ENCODE assay signal across 29 cellular contexts in the genomic region with DNA sequence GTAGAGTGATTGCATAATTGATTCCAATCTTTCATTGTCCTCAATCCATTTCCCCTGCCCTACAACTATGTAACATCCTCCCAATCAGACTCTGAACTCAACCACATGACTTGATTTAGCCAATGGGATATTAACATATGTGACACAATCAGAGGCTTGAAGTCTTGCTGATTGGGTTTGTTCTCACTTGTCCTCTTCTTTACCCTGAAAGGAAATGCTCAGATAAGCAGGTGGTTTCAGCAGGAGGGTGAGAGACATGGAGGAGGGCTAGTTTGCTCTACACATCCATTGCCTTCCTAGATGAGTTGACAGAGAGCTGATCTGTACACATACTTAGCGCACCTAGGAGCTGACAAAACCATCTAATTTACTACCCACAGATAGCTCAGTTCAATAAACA.
"Had no signal": no experiment of that assay in that cellular context is flagged by ENCODE, and none has a peak within 500 bp of the region (broad histone marks: within the 10 kb centered on the region; RNA-seq: fewer than 3 reads in every experiment).

No MANE protein-coding gene starts in this region.

- H3K4me3 ChIP-seq: adrenal gland, ascending aorta, breast epithelium, cardiac muscle cell, coronary artery, dorsolateral prefrontal cortex had no signal

- FAIRE-seq: frontal cortex had no signal

- H3K27ac ChIP-seq: adrenal gland, ascending aorta, breast epithelium, cardiac muscle cell, coronary artery, dorsolateral prefrontal cortex had no signal

- DNase-seq: activated CD4-positive, alpha-beta memory T cell treated with anti-CD3 and anti-CD28 coated beads for 36 hours; activated CD4-positive, alpha-beta T cell treated with anti-CD3 and anti-CD28 coated beads for 36 hours; activated CD4-positive, alpha-beta T cell treated with anti-CD3 and anti-CD28 coated beads, Interleukin-2, amount 10 ng/mL, durations not matched to agents 24 days and 14 days; activated CD4-positive, CD25-positive, alpha-beta regulatory T cell; activated CD4-positive, CD25-positive, alpha-beta regulatory T cell treated with anti-CD3 and anti-CD28 coated beads, Interleukin-2, amount 50 U/mL, for 72 hours; activated CD8-positive, alpha-beta memory T cell treated with anti-CD3 and anti-CD28 coated beads, Interleukin-2, amount 10 ng/mL, durations not matched to agents 7 days and 5 days; activated CD8-positive, alpha-beta memory T cell treated with anti-CD3 and anti-CD28 coated beads, Interleukin-2, amount 50 U/mL, for 4 hours; activated CD8-positive, alpha-beta T cell treated with anti-CD3 and anti-CD28 coated beads, Interleukin-2, amount 10 ng/mL, durations not matched to agents 7 days and 5 days; activated effector memory CD4-positive, alpha-beta T cell treated with anti-CD3 and anti-CD28 coated beads, Interleukin-2, amount 50 U/mL, for 16 hours; activated naive CD4-positive, alpha-beta T cell treated with anti-CD3 and anti-CD28 coated beads for 36 hours; activated naive CD8-positive, alpha-beta T cell treated with anti-CD3 and anti-CD28 coated beads for 36 hours; activated naive CD8-positive, alpha-beta T cell treated with anti-CD3 and anti-CD28 coated beads, Interleukin-2, amount 50 U/mL, for 24 hours; activated T-cell treated with anti-CD3 and anti-CD28 coated beads, Interleukin-2, amount 50 U/mL, for 1 hour; activated T-cell treated with anti-CD3 and anti-CD28 coated beads, Interleukin-2, amount 50 U/mL, for 48 hours; adrenal gland; amygdala; dorsolateral prefrontal cortex; effector memory CD4-positive, alpha-beta T cell; endodermal cell; foreskin fibroblast; head of caudate nucleus; T-helper 1 cell; T-helper 17 cell; T1000 had no signal

- H3K27me3 ChIP-seq: adrenal gland, ascending aorta, breast epithelium, cardiac muscle cell, dorsolateral prefrontal cortex had no signal

- H3K4me1 ChIP-seq: adrenal gland, ascending aorta, breast epithelium had no signal

- H3K36me3 ChIP-seq: adrenal gland, ascending aorta, breast epithelium, cardiac muscle cell had no signal

- H3K9me3 ChIP-seq: adrenal gland, ascending aorta, breast epithelium had no signal
